1 cellular context compared by ENCODE assay signal in genomic region chr20:63543131-63543530, GRCh38.
TF ChIP-seq lines count a peak whose summit lies in the region.

No MANE protein-coding gene starts in this region.

TF ChIP-seq in K562, 482 proteins besides CTCF, POLR2A, EP300 and RAD21:
- TF ChIP-seq ZNF431 (CRISPR knock-in tag; IDR thresholded peaks at IDR 0.05) (peak; percentile 86), SRSF3 (IDR thresholded peaks at IDR 0.05; ENCODE audit: insufficient read depth, low read length) (no peak), ZNF717 (CRISPR knock-in tag; IDR thresholded peaks at IDR 0.05) (no peak)
- TF ChIP-seq, protein P1, sequence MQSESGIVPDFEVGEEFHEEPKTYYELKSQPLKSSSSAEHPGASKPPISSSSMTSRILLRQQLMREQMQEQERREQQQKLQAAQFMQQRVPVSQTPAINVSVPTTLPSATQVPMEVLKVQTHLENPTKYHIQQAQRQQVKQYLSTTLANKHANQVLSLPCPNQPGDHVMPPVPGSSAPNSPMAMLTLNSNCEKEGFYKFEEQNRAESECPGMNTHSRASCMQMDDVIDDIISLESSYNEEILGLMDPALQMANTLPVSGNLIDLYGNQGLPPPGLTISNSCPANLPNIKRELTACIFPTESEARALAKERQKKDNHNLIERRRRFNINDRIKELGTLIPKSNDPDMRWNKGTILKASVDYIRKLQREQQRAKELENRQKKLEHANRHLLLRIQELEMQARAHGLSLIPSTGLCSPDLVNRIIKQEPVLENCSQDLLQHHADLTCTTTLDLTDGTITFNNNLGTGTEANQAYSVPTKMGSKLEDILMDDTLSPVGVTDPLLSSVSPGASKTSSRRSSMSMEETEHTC (IDR thresholded peaks at IDR 0.05): no peak
